Comparison of ENCODE assay signal across 20 cellular contexts in genomic region chr2:141380625-141381012, GRCh38.
"Had no signal": no experiment of that assay in that cellular context is flagged by ENCODE, and none has a peak within 500 bp of the region (broad histone marks: within the 10 kb centered on the region; RNA-seq: fewer than 3 reads in every experiment).

No MANE protein-coding gene starts in this region.

- H3K36me3 Mint-ChIP-seq: activated CD4-positive, alpha-beta memory T cell treated with anti-CD3 and anti-CD28 coated beads for 36 hours; activated naive CD8-positive, alpha-beta T cell had no signal

- H3K27me3 Mint-ChIP-seq: activated CD4-positive, alpha-beta memory T cell treated with anti-CD3 and anti-CD28 coated beads for 36 hours; activated CD4-positive, alpha-beta T cell treated with anti-CD3 and anti-CD28 coated beads, Interleukin-2, amount 10 ng/mL, durations not matched to agents 7 days and 5 days; activated naive CD8-positive, alpha-beta T cell had no signal

- H3K27ac Mint-ChIP-seq: activated CD4-positive, alpha-beta memory T cell treated with anti-CD3 and anti-CD28 coated beads for 36 hours; activated CD4-positive, alpha-beta T cell treated with anti-CD3 and anti-CD28 coated beads, Interleukin-2, amount 10 ng/mL, durations not matched to agents 7 days and 5 days; activated naive CD8-positive, alpha-beta T cell had no signal

- ATAC-seq: activated T-cell treated with anti-CD3 and anti-CD28 coated beads, Interleukin-2, amount 50 U/mL, for 4 hours; PC-3 had no signal

- DNase-seq: activated CD4-positive, alpha-beta memory T cell treated with anti-CD3 and anti-CD28 coated beads for 36 hours; activated CD4-positive, alpha-beta T cell treated with anti-CD3 and anti-CD28 coated beads, Interleukin-2, amount 10 ng/mL, durations not matched to agents 7 days and 5 days; activated CD4-positive, CD25-positive, alpha-beta regulatory T cell; activated CD8-positive, alpha-beta memory T cell treated with anti-CD3 and anti-CD28 coated beads for 24 hours; activated effector memory CD4-positive, alpha-beta T cell treated with anti-CD3 and anti-CD28 coated beads, Interleukin-2, amount 50 U/mL, for 16 hours; activated naive CD4-positive, alpha-beta T cell treated with Interleukin-2 at 50 U/mL for 16 hours; activated T-cell treated with anti-CD3 and anti-CD28 coated beads, Interleukin-2, amount 50 U/mL, for 4 hours; brain microvascular endothelial cell; KG1; NCI-H1048; NCI-H1930; NCI-H345; NCI-H510A; NCI-H526 treated with DMSO at 0.1 percent for 48 hours; PC-3; SHP77 treated with DMSO at 0.1 percent for 48 hours; T-helper 2 cell; T1000 had no signal

- H3K4me3 ChIP-seq: cardiac muscle cell had no signal

- H3K4me1 Mint-ChIP-seq: activated CD4-positive, alpha-beta T cell treated with anti-CD3 and anti-CD28 coated beads, Interleukin-2, amount 10 ng/mL, durations not matched to agents 7 days and 5 days had no signal

- H3K4me3 Mint-ChIP-seq: activated CD4-positive, alpha-beta memory T cell treated with anti-CD3 and anti-CD28 coated beads for 36 hours; activated CD4-positive, alpha-beta T cell treated with anti-CD3 and anti-CD28 coated beads, Interleukin-2, amount 10 ng/mL, durations not matched to agents 7 days and 5 days; activated naive CD8-positive, alpha-beta T cell; activated T-cell treated with anti-CD3 and anti-CD28 coated beads, Interleukin-2, amount 50 U/mL, for 4 hours had no signal
